In genomic region chr18:306608-307255, GRCh38 we compare ENCODE assay signal across 20 cellular contexts.
"Had no signal": no experiment of that assay in that cellular context is flagged by ENCODE, and none has a peak within 500 bp of the region (broad histone marks: within the 10 kb centered on the region; RNA-seq: fewer than 3 reads in every experiment).

No MANE protein-coding gene starts in this region.

- H3K36me3 ChIP-seq: spleen, tibial artery, upper lobe of left lung, uterus had no signal

- H3K4me3 ChIP-seq: lung, mucosa of descending colon, spleen, tibial artery, upper lobe of left lung, uterus had no signal

- H3K9me3 Mint-ChIP-seq: stimulated activated memory B cell treated with anti-CD40 and anti-IgM and Interleukin-4, amounts not matched to agents 10 μg/mL and 1 μg/mL and 100 μg/mL, for 72 hours; stimulated activated naive CD8-positive, alpha-beta T cell treated with anti-CD3 and anti-CD28 coated beads, Interleukin-15, Interleukin-2, amounts not matched to agents 100 ng/mL and 50 ng/mL, for 24 hours had no signal

- H3K9me3 ChIP-seq: mucosa of descending colon, spleen, tibial artery, upper lobe of left lung, uterus had no signal

- H3K27ac ChIP-seq: foreskin keratinocyte, spleen, tibial artery, upper lobe of left lung, uterus had no signal

- H3K27me3 ChIP-seq: foreskin keratinocyte, spleen, tibial artery, upper lobe of left lung, uterus had no signal

- H3K36me3 Mint-ChIP-seq: naive thymus-derived CD8-positive, alpha-beta T cell; stimulated activated memory B cell treated with anti-CD40 and anti-IgM and Interleukin-4, amounts not matched to agents 10 μg/mL and 1 μg/mL and 100 μg/mL, for 72 hours had no signal

- H3K4me1 Mint-ChIP-seq: naive thymus-derived CD8-positive, alpha-beta T cell; stimulated activated memory B cell treated with anti-CD40 and anti-IgM and Interleukin-4, amounts not matched to agents 10 μg/mL and 1 μg/mL and 100 μg/mL, for 72 hours had no signal

- ATAC-seq: foreskin keratinocyte; left cardiac atrium; left ventricle myocardium superior; mucosa of descending colon; naive thymus-derived CD8-positive, alpha-beta T cell; sciatic nerve; stimulated activated memory B cell treated with anti-CD40 and anti-IgM and Interleukin-4, amounts not matched to agents 10 μg/mL and 1 μg/mL and 100 μg/mL, for 72 hours had no signal

- DNase-seq: effector memory CD4-positive, alpha-beta T cell; foreskin keratinocyte; kidney; left cardiac atrium; left ventricle myocardium superior; mucosa of descending colon; naive thymus-derived CD8-positive, alpha-beta T cell; posterior cingulate gyrus; spleen; stimulated activated CD4-positive, alpha-beta T cell treated with anti-CD3 and anti-CD28 coated beads, Interleukin-15, amount 100 ng/mL, for 24 hours; stimulated activated CD4-positive, alpha-beta T cell treated with anti-CD3 and anti-CD28 coated beads, Interleukin-1b, Interleukin-23, amount 100 ng/mL, for 48 hours; stimulated activated CD4-positive, alpha-beta T cell treated with anti-CD3 and anti-CD28 coated beads, Interleukin-4, amount 100 ng/mL, for 24 hours; tibial artery; upper lobe of left lung; uterus had no signal

- H3K4me1 ChIP-seq: foreskin keratinocyte, spleen, tibial artery, upper lobe of left lung, uterus had no signal

- H3K27ac Mint-ChIP-seq: naive thymus-derived CD8-positive, alpha-beta T cell; stimulated activated memory B cell treated with anti-CD40 and anti-IgM and Interleukin-4, amounts not matched to agents 10 μg/mL and 1 μg/mL and 100 μg/mL, for 72 hours; stimulated activated naive CD8-positive, alpha-beta T cell treated with anti-CD3 and anti-CD28 coated beads, Interleukin-15, Interleukin-2, amounts not matched to agents 100 ng/mL and 50 ng/mL, for 24 hours had no signal

- H3K4me3 Mint-ChIP-seq: naive thymus-derived CD8-positive, alpha-beta T cell; neural crest cell; stimulated activated memory B cell treated with anti-CD40 and anti-IgM and Interleukin-4, amounts not matched to agents 10 μg/mL and 1 μg/mL and 100 μg/mL, for 72 hours; stimulated activated naive CD8-positive, alpha-beta T cell treated with anti-CD3 and anti-CD28 coated beads, Interleukin-15, Interleukin-2, amounts not matched to agents 100 ng/mL and 50 ng/mL, for 24 hours had no signal
